Comparison of ENCODE assay signal across 1 cellular context in genomic region chr7:29336851-29337627, GRCh38.
A peak's percentile ranks its signal among the peaks of the same experiment; 100 is the strongest.
TF ChIP-seq lines count a peak whose summit lies in the region.

No MANE protein-coding gene starts in this region.

TF ChIP-seq in HepG2, 621 proteins besides CTCF, POLR2A, EP300 and RAD21 (continued from another document and continues in another):
- TF ChIP-seq ZBTB43 (CRISPR knock-in tag; conservative IDR thresholded peaks at IDR 0.05) (peak; percentile 60; the same call in 1 of the 2 replicates), NCOA2 (CRISPR knock-in tag; IDR thresholded peaks at IDR 0.05) (peak; percentile 92), NR1H2 (CRISPR knock-in tag; IDR thresholded peaks at IDR 0.05; ENCODE audit: borderline replicate concordance, low read depth) (no peak), MEIS2 (CRISPR knock-in tag; IDR thresholded peaks at IDR 0.05) (peak; percentile 2), FOSL1 (CRISPR knock-in tag; IDR thresholded peaks at IDR 0.05; ENCODE audit: borderline replicate concordance) (no peak), CREB1 (IDR thresholded peaks at IDR 0.05) (no peak), CREB1 (CRISPR knock-in tag; IDR thresholded peaks at IDR 0.05) (peak; percentile 56; the same call in 1 of the 2 replicates), ZNF646 (CRISPR knock-in tag; IDR thresholded peaks at IDR 0.05) (no peak), KAT7 (CRISPR knock-in tag; IDR thresholded peaks at IDR 0.05; ENCODE audit: borderline replicate concordance) (no peak), HDAC1 (CRISPR knock-in tag; IDR thresholded peaks at IDR 0.05) (peak; percentile 63; the same call in 1 of the 2 replicates), SNAI1 (CRISPR knock-in tag; IDR thresholded peaks at IDR 0.05; ENCODE audit: borderline replicate concordance) (no peak), ZNF496 (CRISPR knock-in tag; IDR thresholded peaks at IDR 0.05; ENCODE audit: insufficient replicate concordance) (no peak), ZSCAN31 (CRISPR knock-in tag; IDR thresholded peaks at IDR 0.05; ENCODE audit: low read depth) (peak; percentile 57; the same call in 1 of the 2 replicates), MXI1 (IDR thresholded peaks at IDR 0.05; ENCODE audit: borderline replicate concordance, low read depth, low read length) (0 out of 3 replicates have a peak, but pooled peaks have one; percentile 45), U2AF2 (IDR thresholded peaks at IDR 0.05; ENCODE audit: low read depth, low read length) (no peak), ZNF205 (CRISPR knock-in tag; IDR thresholded peaks at IDR 0.05) (peak; percentile 36; the same call in 1 of the 2 replicates), ZSCAN9 (CRISPR knock-in tag; IDR thresholded peaks at IDR 0.05; ENCODE audit: borderline replicate concordance) (peak; percentile 72; the same call in 1 of the 2 replicates), ZNF335 (CRISPR knock-in tag; IDR thresholded peaks at IDR 0.05) (peak; percentile 52; the same call in 1 of the 2 replicates), HOMEZ (CRISPR knock-in tag; IDR thresholded peaks at IDR 0.05; ENCODE audit: low read depth) (peak; percentile 62; the same call in 1 of the 2 replicates), ZBTB4 (CRISPR knock-in tag; IDR thresholded peaks at IDR 0.05; ENCODE audit: borderline replicate concordance) (no peak), ZSCAN29 (CRISPR knock-in tag; conservative IDR thresholded peaks at IDR 0.05) (0 out of 2 replicates have a peak, but pooled peaks have one; percentile 22), TFE3 (CRISPR knock-in tag; IDR thresholded peaks at IDR 0.05) (peak; percentile 79), ZNF230 (CRISPR knock-in tag; IDR thresholded peaks at IDR 0.05) (peak; percentile 47; the same call in 1 of the 2 replicates), FOXP1 (IDR thresholded peaks at IDR 0.05) (peak; percentile 19; the same call in 1 of the 2 replicates), FOXP1 (CRISPR knock-in tag; IDR thresholded peaks at IDR 0.05) (peak; percentile 86; the same call in 1 of the 2 replicates), ARID3A (IDR thresholded peaks at IDR 0.05; ENCODE audit: low read depth, low read length) (no peak), RERE (CRISPR knock-in tag; IDR thresholded peaks at IDR 0.05; ENCODE audit: low read depth) (peak; percentile 89), ZNF501 (CRISPR knock-in tag; IDR thresholded peaks at IDR 0.05) (0 out of 2 replicates have a peak, but pooled peaks have one; percentile 27), ZMYM3 (CRISPR knock-in tag; IDR thresholded peaks at IDR 0.05) (no peak), ZNF333 (CRISPR knock-in tag; IDR thresholded peaks at IDR 0.05; ENCODE audit: borderline replicate concordance) (no peak), TBX3 (IDR thresholded peaks at IDR 0.05; ENCODE audit: borderline replicate concordance) (peak; percentile 60; the same call in 1 of the 2 replicates), TCF7L2 (IDR thresholded peaks at IDR 0.05; ENCODE audit: low read depth, low read length) (peak; percentile 29; the same call in 1 of the 2 replicates), SOX6 (IDR thresholded peaks at IDR 0.05) (no peak), SOX6 (CRISPR knock-in tag; IDR thresholded peaks at IDR 0.05) (peak; percentile 94), HNF4G (IDR thresholded peaks at IDR 0.05; ENCODE audit: borderline replicate concordance, low read depth, low read length) (no peak; the same call in 1 of the 2 replicates), HNF4G (CRISPR knock-in tag; IDR thresholded peaks at IDR 0.05; ENCODE audit: borderline replicate concordance, low read depth) (peak; percentile 41; the same call in 1 of the 2 replicates), ADNP (CRISPR knock-in tag; IDR thresholded peaks at IDR 0.05) (no peak)
